ENCODE assay signal across 1 cellular context in genomic region chr19:44845286-44845611, GRCh38.
TF ChIP-seq lines count a peak whose summit lies in the region.

No MANE protein-coding gene starts in this region.

TF ChIP-seq in GM12878, 131 proteins besides CTCF, POLR2A, EP300 and RAD21:
- no peak for TF ChIP-seq NFYA (IDR thresholded peaks at IDR 0.05; ENCODE audit: borderline replicate concordance, low read depth, low read length)
- TF ChIP-seq, protein P1, sequence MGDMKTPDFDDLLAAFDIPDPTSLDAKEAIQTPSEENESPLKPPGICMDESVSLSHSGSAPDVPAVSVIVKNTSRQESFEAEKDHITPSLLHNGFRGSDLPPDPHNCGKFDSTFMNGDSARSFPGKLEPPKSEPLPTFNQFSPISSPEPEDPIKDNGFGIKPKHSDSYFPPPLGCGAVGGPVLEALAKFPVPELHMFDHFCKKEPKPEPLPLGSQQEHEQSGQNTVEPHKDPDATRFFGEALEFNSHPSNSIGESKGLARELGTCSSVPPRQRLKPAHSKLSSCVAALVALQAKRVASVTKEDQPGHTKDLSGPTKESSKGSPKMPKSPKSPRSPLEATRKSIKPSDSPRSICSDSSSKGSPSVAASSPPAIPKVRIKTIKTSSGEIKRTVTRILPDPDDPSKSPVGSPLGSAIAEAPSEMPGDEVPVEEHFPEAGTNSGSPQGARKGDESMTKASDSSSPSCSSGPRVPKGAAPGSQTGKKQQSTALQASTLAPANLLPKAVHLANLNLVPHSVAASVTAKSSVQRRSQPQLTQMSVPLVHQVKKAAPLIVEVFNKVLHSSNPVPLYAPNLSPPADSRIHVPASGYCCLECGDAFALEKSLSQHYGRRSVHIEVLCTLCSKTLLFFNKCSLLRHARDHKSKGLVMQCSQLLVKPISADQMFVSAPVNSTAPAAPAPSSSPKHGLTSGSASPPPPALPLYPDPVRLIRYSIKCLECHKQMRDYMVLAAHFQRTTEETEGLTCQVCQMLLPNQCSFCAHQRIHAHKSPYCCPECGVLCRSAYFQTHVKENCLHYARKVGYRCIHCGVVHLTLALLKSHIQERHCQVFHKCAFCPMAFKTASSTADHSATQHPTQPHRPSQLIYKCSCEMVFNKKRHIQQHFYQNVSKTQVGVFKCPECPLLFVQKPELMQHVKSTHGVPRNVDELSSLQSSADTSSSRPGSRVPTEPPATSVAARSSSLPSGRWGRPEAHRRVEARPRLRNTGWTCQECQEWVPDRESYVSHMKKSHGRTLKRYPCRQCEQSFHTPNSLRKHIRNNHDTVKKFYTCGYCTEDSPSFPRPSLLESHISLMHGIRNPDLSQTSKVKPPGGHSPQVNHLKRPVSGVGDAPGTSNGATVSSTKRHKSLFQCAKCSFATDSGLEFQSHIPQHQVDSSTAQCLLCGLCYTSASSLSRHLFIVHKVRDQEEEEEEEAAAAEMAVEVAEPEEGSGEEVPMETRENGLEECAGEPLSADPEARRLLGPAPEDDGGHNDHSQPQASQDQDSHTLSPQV (IDR thresholded peaks at IDR 0.05): no peak
- TF ChIP-seq, protein P2, sequence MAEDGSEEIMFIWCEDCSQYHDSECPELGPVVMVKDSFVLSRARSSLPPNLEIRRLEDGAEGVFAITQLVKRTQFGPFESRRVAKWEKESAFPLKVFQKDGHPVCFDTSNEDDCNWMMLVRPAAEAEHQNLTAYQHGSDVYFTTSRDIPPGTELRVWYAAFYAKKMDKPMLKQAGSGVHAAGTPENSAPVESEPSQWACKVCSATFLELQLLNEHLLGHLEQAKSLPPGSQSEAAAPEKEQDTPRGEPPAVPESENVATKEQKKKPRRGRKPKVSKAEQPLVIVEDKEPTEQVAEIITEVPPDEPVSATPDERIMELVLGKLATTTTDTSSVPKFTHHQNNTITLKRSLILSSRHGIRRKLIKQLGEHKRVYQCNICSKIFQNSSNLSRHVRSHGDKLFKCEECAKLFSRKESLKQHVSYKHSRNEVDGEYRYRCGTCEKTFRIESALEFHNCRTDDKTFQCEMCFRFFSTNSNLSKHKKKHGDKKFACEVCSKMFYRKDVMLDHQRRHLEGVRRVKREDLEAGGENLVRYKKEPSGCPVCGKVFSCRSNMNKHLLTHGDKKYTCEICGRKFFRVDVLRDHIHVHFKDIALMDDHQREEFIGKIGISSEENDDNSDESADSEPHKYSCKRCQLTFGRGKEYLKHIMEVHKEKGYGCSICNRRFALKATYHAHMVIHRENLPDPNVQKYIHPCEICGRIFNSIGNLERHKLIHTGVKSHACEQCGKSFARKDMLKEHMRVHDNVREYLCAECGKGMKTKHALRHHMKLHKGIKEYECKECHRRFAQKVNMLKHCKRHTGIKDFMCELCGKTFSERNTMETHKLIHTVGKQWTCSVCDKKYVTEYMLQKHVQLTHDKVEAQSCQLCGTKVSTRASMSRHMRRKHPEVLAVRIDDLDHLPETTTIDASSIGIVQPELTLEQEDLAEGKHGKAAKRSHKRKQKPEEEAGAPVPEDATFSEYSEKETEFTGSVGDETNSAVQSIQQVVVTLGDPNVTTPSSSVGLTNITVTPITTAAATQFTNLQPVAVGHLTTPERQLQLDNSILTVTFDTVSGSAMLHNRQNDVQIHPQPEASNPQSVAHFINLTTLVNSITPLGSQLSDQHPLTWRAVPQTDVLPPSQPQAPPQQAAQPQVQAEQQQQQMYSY (CRISPR knock-in tag; IDR thresholded peaks at IDR 0.05): no peak
- no peak for TF ChIP-seq ATF7 (IDR thresholded peaks at IDR 0.05; ENCODE audit: low read depth)
- no peak for TF ChIP-seq ASH2L (IDR thresholded peaks at IDR 0.05; ENCODE audit: borderline replicate concordance, low read depth)
- TF ChIP-seq MTA2 (IDR thresholded peaks at IDR 0.05; ENCODE audit: low read depth): no peak
- TF ChIP-seq, protein P3, sequence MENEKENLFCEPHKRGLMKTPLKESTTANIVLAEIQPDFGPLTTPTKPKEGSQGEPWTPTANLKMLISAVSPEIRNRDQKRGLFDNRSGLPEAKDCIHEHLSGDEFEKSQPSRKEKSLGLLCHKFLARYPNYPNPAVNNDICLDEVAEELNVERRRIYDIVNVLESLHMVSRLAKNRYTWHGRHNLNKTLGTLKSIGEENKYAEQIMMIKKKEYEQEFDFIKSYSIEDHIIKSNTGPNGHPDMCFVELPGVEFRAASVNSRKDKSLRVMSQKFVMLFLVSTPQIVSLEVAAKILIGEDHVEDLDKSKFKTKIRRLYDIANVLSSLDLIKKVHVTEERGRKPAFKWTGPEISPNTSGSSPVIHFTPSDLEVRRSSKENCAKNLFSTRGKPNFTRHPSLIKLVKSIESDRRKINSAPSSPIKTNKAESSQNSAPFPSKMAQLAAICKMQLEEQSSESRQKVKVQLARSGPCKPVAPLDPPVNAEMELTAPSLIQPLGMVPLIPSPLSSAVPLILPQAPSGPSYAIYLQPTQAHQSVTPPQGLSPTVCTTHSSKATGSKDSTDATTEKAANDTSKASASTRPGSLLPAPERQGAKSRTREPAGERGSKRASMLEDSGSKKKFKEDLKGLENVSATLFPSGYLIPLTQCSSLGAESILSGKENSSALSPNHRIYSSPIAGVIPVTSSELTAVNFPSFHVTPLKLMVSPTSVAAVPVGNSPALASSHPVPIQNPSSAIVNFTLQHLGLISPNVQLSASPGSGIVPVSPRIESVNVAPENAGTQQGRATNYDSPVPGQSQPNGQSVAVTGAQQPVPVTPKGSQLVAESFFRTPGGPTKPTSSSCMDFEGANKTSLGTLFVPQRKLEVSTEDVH (IDR thresholded peaks at IDR 0.05; ENCODE audit: low read depth, partially characterized antibody): no peak
